ENCODE assay signal across 8 cellular contexts in the genomic region with DNA sequence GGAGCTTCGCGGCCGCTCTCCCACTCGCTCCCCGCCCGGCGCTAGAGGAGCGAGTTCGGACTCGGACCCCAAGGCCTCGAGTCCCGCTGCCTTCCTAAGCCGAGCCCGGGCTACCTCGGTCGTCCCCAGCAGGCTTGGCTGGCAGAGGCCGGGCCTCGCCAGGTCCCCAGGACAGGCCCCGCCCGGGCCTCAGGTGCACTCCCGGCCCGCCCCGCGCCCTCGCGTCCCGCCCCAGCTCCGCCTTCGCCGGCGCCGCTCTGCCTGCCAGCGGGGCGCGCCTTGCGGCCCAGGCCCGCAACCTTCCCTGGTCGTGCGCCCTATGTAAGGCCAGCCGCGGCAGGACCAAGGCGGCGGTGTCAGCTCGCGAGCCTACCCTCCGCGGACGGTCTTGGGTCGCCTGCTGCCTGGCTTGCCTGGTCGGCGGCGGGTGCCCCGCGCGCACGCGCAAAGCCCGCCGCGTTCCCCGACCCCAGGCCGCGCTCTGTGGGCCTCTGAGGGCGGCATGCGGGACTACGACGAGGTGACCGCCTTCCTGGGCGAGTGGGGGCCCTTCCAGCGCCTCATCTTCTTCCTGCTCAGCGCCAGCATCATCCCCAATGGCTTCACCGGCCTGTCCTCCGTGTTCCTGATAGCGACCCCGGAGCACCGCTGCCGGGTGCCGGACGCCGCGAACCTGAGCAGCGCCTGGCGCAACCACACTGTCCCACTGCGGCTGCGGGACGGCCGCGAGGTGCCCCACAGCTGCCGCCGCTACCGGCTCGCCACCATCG. TPM values are rescaled to one million over a fixed set of nuclear protein-coding genes. Genes with fewer than 3 reads are reported as not detected.
DNase-seq lines count a peak whose midpoint lies in the region; ATAC-seq and TF ChIP-seq lines count a peak whose summit lies in the region.

Gene SLC22A5, plus strand, starts transcription at position 240 of the 770 bp plus-strand sequence. Its CDS starts 263 bp downstream, at position 503.

- POLR2A ChIA-PET in AG04449 (lab: Yijun Ruan, JAX) = interaction anchor here (0.6 to 1.9 kb wide), 4 partner anchors 45 to 136 kb away, joined by 3 to 7 read pairs (median 4); partner anchors contain the start of genes IRF1 and SLC22A4
- POLR2A ChIA-PET in activated CD8-positive, alpha-beta T cell treated with anti-CD3 and anti-CD28 coated beads for 36 hours (lab: Charles Lee) = interaction anchor here (1.0 to 1.6 kb wide), 8 partner anchors 9 to 144 kb away, joined by 3 to 7 read pairs (median 4); partner anchors contain the start of genes IRF1 and SLC22A4

- peak within 1 kb of the TSS; percentile 76 for H3K23ac ChIP-seq in mesendoderm (ENCODE audit: low read length)

- no peak within 1 kb of the TSS for H2BK120ac ChIP-seq in mesendoderm (ENCODE audit: low read depth, low read length)

- peak within 1 kb of the TSS; percentile 78 for H3K4me2 ChIP-seq in mesendoderm (ENCODE audit: low read length)

- no peak for DNase-seq in AG04449 (ENCODE audit: low read depth, low spot score)
- peak; percentile 32 for DNase-seq in NCI-H460 (ENCODE audit: extremely low read depth, low read depth)
- peak; percentile 73 for DNase-seq in activated CD8-positive, alpha-beta T cell treated with anti-CD3 and anti-CD28 coated beads for 36 hours
- peak; percentile 47 to 55 (median 54) for DNase-seq in effector memory CD4-positive, alpha-beta T cell
- peak; percentile 87 for DNase-seq in mesendoderm
- DNase-seq in stimulated activated CD8-positive, alpha-beta memory T cell treated with anti-CD3 and anti-CD28 coated beads, Interleukin-15, amount 100 ng/mL, for 24 hours (ENCODE audit: low read depth) = peak; percentile 47

- peak within 1 kb of the TSS; percentile 9 for H3K18ac ChIP-seq in mesendoderm (ENCODE audit: low read length)

- no peaks in the 10 kb centered on the region for H3K9me3 ChIP-seq in effector memory CD4-positive, alpha-beta T cell (ENCODE audit: control insufficient read depth, low read length)

- H3K79me1 ChIP-seq in mesendoderm (ENCODE audit: low read length) = no peaks in the 10 kb centered on the region

- H3K4me3 Mint-ChIP-seq in activated CD8-positive, alpha-beta T cell treated with anti-CD3 and anti-CD28 coated beads for 36 hours = peak within 1 kb of the TSS; percentile 82

- no peak within 1 kb of the TSS for H2AK5ac ChIP-seq in mesendoderm (ENCODE audit: low read length)

- H4K8ac ChIP-seq in mesendoderm (ENCODE audit: low read depth, low read length) = peak within 1 kb of the TSS; percentile 44

- no peaks in the 10 kb centered on the region for H3K36me3 Mint-ChIP-seq in activated CD8-positive, alpha-beta T cell treated with anti-CD3 and anti-CD28 coated beads for 36 hours (ENCODE audit: low read depth)

- no peaks in the 10 kb centered on the region for H3K27me3 Mint-ChIP-seq in activated CD8-positive, alpha-beta T cell treated with anti-CD3 and anti-CD28 coated beads for 36 hours

- peak within 1 kb of the TSS; percentile 96 for H3K56ac ChIP-seq in mesendoderm (ENCODE audit: low read length)

- intact Hi-C loops in activated CD8-positive, alpha-beta T cell treated with anti-CD3 and anti-CD28 coated beads for 36 hours (cut with micrococcal nuclease) = loop anchor here (10.0 kb wide), 1 partner anchor 305 kb away; the partner anchor contains the start of gene IL3

- H3K27ac Mint-ChIP-seq in activated CD8-positive, alpha-beta T cell treated with anti-CD3 and anti-CD28 coated beads for 36 hours = peak within 1 kb of the TSS; percentile 84

- H3K79me2 ChIP-seq in mesendoderm (ENCODE audit: control insufficient read depth, insufficient read depth, low read length) = no peaks in the 10 kb centered on the region

- H3K4me1 Mint-ChIP-seq in activated CD8-positive, alpha-beta T cell treated with anti-CD3 and anti-CD28 coated beads for 36 hours (ENCODE audit: low read depth) = peaks cover 28% of the 10 kb centered on the region

- H3K27ac ChIP-seq in effector memory CD4-positive, alpha-beta T cell (ENCODE audit: insufficient read depth, low read length, poor library complexity, severe bottlenecking) = peak within 1 kb of the TSS; percentile 72
- H3K27ac ChIP-seq in mesendoderm (ENCODE audit: low read depth, low read length) = peak within 1 kb of the TSS; percentile 12

- H4K5ac ChIP-seq in mesendoderm (ENCODE audit: low read length) = no peak within 1 kb of the TSS

- no peak within 1 kb of the TSS for H2BK15ac ChIP-seq in mesendoderm (replicated peaks; ENCODE audit: low read depth)

- H3K9ac ChIP-seq in mesendoderm (ENCODE audit: low read length) = peak within 1 kb of the TSS; percentile 81

- TF ChIP-seq CTCF in AG04449 (IDR thresholded peaks at IDR 0.05; ENCODE audit: insufficient read depth, low read length, missing control alignments) = no peak
- TF ChIP-seq CTCF in activated CD8-positive, alpha-beta T cell treated with anti-CD3 and anti-CD28 coated beads for 36 hours (IDR thresholded peaks at IDR 0.05) = no peak

- CTCF ChIA-PET in AG04449 (lab: Yijun Ruan, JAX) = interaction anchor here (0.8 to 2.1 kb wide), 6 partner anchors 12 to 188 kb away, joined by 3 to 17 read pairs (median 5); no protein-coding TSS in a partner anchor
- CTCF ChIA-PET in activated CD8-positive, alpha-beta T cell treated with anti-CD3 and anti-CD28 coated beads for 36 hours (lab: Charles Lee) = interaction anchor here (0.8 to 2.3 kb wide), 13 partner anchors 8 to 450 kb away, joined by 3 to 15 read pairs (median 4); partner anchors contain the start of gene SLC22A4

- peaks cover 7% of the 10 kb centered on the region for H3K4me1 ChIP-seq in effector memory CD4-positive, alpha-beta T cell (ENCODE audit: control insufficient read depth, insufficient read depth, low read length, poor library complexity, severe bottlenecking)
- no peaks in the 10 kb centered on the region for H3K4me1 ChIP-seq in mesendoderm (ENCODE audit: control insufficient read depth, low read depth, low read length)

- H3K4ac ChIP-seq in mesendoderm (ENCODE audit: low read depth, low read length) = no peak within 1 kb of the TSS

- no peaks in the 10 kb centered on the region for H3K36me3 ChIP-seq in effector memory CD4-positive, alpha-beta T cell (ENCODE audit: control insufficient read depth, insufficient read depth, low read length)
- H3K36me3 ChIP-seq in mesendoderm (ENCODE audit: control insufficient read depth, insufficient read depth, low read length) = no peaks in the 10 kb centered on the region

- no peak within 1 kb of the TSS for H2BK5ac ChIP-seq in mesendoderm (ENCODE audit: low read length)

- H3K4me3 ChIP-seq in AG04449 (ENCODE audit: low read depth, low read length) (peak within 1 kb of the TSS; percentile 64), mesendoderm (ENCODE audit: low read length) (peak within 1 kb of the TSS; percentile 54)
- peak within 1 kb of the TSS; percentile 80 for H3K4me3 ChIP-seq in effector memory CD4-positive, alpha-beta T cell (ENCODE audit: insufficient read depth, low read depth, low read length, poor library complexity, severe bottlenecking)

- ATAC-seq in GM18858 (IDR thresholded peaks at IDR 0.05; ENCODE audit: unreplicated experiment) (peak; percentile 89), HG03045 (IDR thresholded peaks at IDR 0.05; ENCODE audit: unreplicated experiment) (peak; percentile 89)
- ATAC-seq in activated CD8-positive, alpha-beta T cell treated with anti-CD3 and anti-CD28 coated beads for 36 hours = peak; percentile 96

- no peaks in the 10 kb centered on the region for H3K9me3 Mint-ChIP-seq in activated CD8-positive, alpha-beta T cell treated with anti-CD3 and anti-CD28 coated beads for 36 hours

- no peaks in the 10 kb centered on the region for H3K27me3 ChIP-seq in effector memory CD4-positive, alpha-beta T cell (replicated peaks; ENCODE audit: control insufficient read depth, insufficient read depth, low read length, poor library complexity, severe bottlenecking)
- H3K27me3 ChIP-seq in mesendoderm (ENCODE audit: insufficient read depth, low read length, poor library complexity) = no peaks in the 10 kb centered on the region

- no CpG with 5 or more reads among the region's 93 CpGs for WGBS in mesendoderm (ENCODE audit: extremely low coverage, insufficient coverage, low lambda C conversion rate)

RNA-seq across cellular contexts. Expression of gene SLC22A5, which starts in this region (rescaled TPM):
- 16.1 and 19.4 TPM in 2 replicates for total RNA-seq in NCI-H460 (2014; rRNA removed; shearing (Covaris generic))
- polyA plus RNA-seq in NCI-H460 (2014; cell fraction: nucleus; rRNA removed) = 21.6 and 31.2 TPM in 2 replicates
- total RNA-seq in activated CD8-positive, alpha-beta T cell treated with anti-CD3 and anti-CD28 coated beads for 36 hours = 1 to 10 TPM; 4.0 to 4.1 TPM
- 1.1 TPM for polyA plus RNA-seq in mesendoderm (2013, experiment 1 of 2)
- 0.88 TPM for polyA plus RNA-seq in mesendoderm (2013, experiment 2 of 2)
